In the genomic region with DNA sequence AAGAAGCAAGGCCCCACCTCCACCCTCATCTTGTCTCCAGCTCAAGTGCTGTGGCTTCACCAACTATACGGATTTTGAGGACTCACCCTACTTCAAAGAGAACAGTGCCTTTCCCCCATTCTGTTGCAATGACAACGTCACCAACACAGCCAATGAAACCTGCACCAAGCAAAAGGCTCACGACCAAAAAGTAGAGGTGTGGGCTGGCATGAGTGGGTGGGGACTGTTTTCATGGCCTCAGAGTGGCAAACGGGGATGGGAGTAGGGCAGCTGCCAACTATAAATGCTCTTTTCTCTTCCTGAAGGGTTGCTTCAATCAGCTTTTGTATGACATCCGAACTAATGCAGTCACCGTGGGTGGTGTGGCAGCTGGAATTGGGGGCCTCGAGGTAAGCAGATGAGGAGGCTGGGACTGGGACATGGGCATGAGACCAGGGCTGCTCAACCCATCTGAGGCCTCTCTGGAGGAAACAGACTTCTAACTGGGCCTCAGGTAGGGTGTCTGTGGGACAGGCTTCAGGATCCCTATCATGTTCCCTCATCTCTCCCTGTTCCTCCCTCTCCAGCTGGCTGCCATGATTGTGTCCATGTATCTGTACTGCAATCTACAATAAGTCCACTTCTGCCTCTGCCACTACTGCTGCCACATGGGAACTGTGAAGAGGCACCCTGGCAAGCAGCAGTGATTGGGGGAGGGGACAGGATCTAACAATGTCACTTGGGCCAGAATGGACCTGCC, we compare ENCODE assay signal across 8 cellular contexts. TPM values are rescaled to one million over a fixed set of nuclear protein-coding genes. Genes with fewer than 3 reads are reported as not detected.
DNase-seq lines count a peak whose midpoint lies in the region; ATAC-seq, FAIRE-seq and TF ChIP-seq lines count a peak whose summit lies in the region.
"Had no signal": no experiment of that assay in that cellular context is flagged by ENCODE, and none has a peak within 500 bp of the region (broad histone marks: within the 10 kb centered on the region; RNA-seq: fewer than 3 reads in every experiment).

No MANE protein-coding gene starts in this region.

- FAIRE-seq in pancreas (lab: Jason Lieb, UNC): no peak

- 86% methylated on average over 7 of the region's 7 CpGs for WGBS in pancreas, 2 donors
- 73 to 79% methylated on average over 7 of the region's 7 CpGs for WGBS in upper lobe of left lung, 2 donors

- H3K4me3 ChIP-seq in pancreas (no peak overlapping the region), upper lobe of left lung (no peak overlapping the region)

- no peaks in the 10 kb centered on the region for H3K9me3 ChIP-seq in pancreas
- no peaks in the 10 kb centered on the region for H3K9me3 ChIP-seq in upper lobe of left lung

- H3K36me3 ChIP-seq in pancreas (peaks cover 0 to 6% (median 0%) of the 10 kb centered on the region in 3 donors), upper lobe of left lung (peaks cover 0 to 8% (median 4%) of the 10 kb centered on the region in 4 donors)

- TF ChIP-seq CTCF in C4-2B (conservative IDR thresholded peaks at IDR 0.05) (no peak), pancreas (IDR thresholded peaks at IDR 0.05) (no peak), upper lobe of left lung (IDR thresholded peaks at IDR 0.05) (no peak)

- intact Hi-C loops in pancreas (cut with DNase I): loop anchor here in 1 of 3 donors (5.0 kb wide), 1 partner anchor 148 kb away; no protein-coding TSS in a partner anchor

- H3K4me1 ChIP-seq in pancreas (peaks cover 14 to 22% (median 20%) of the 10 kb centered on the region in 3 donors), upper lobe of left lung (peaks cover 20 to 54% (median 40%) of the 10 kb centered on the region in 4 donors)

- H3K27me3 ChIP-seq in pancreas: no peaks in the 10 kb centered on the region
- no peaks in the 10 kb centered on the region for H3K27me3 ChIP-seq in upper lobe of left lung

- H3K27ac ChIP-seq in C4-2B (peak overlapping the region; percentile 93), pancreas (peak overlapping the region in 3 of 4 donors; percentile 91 to 93 (median 92)), upper lobe of left lung (peak overlapping the region in 1 of 4 donors; percentile 75)

- no peak for TF ChIP-seq EP300 in upper lobe of left lung (IDR thresholded peaks at IDR 0.05)

- ATAC-seq in pancreas (no peak), upper lobe of left lung (ENCODE audit: low FRiP score in 2 of 2) (no peak)

- DNase-seq in activated CD8-positive, alpha-beta memory T cell treated with anti-CD3 and anti-CD28 coated beads for 4 hours (ENCODE audit: low read depth in 2 of 2): peak; percentile 16 to 26
- no peak for DNase-seq in pancreas
- DNase-seq in upper lobe of left lung: no peak
- DNase-seq in SKM-1 treated with dmso at 0.1 percent for 144 hours (lab: John Stamatoyannopoulos, UW; ENCODE audit: unreplicated experiment): no peak
- DNase-seq in NCI-H146 treated with DMSO at 0.1 percent for 48 hours (lab: John Stamatoyannopoulos, UW; ENCODE audit: unreplicated experiment): no peak

- no peak for TF ChIP-seq POLR2A in upper lobe of left lung (IDR thresholded peaks at IDR 0.05)

RNA-seq across cellular contexts. Expression of a gene that starts 8.8 kb away (rescaled TPM):
- total RNA-seq in pancreas (not detected), upper lobe of left lung (not detected)
- polyA plus RNA-seq in pancreas: not detected
- total RNA-seq: M059J had no signal
- polyA plus RNA-seq: CD14-positive monocyte had no signal

RNA-seq across cellular contexts. Expression of a gene that starts 10.2 kb away (rescaled TPM):
- 1 to 10 TPM; 2.1 to 10.0 (median 6.4) TPM for total RNA-seq in pancreas
- 10 to 100 TPM in 1 of 2 donors, 1 to 10 TPM in 1; 4.1 to 12.4 TPM for polyA plus RNA-seq in pancreas
- 100 to 1,000 TPM in 1 of 6 donors, 10 to 100 TPM in 5; 12.2 to 109 (median 31.2) TPM for total RNA-seq in upper lobe of left lung
- polyA plus RNA-seq: CD14-positive monocyte had no signal

RNA-seq across cellular contexts. Expression of a gene that starts 13.1 kb away (rescaled TPM):
- 10 to 100 TPM; 23.5 to 40.6 (median 32.9) TPM for total RNA-seq in pancreas
- 10 to 100 TPM; 40.9 to 59.2 TPM for polyA plus RNA-seq in pancreas
- 10 to 100 TPM; 37.7 to 66.7 (median 47.5) TPM for total RNA-seq in upper lobe of left lung

RNA-seq across cellular contexts. Expression of a gene that starts 18.0 kb away (rescaled TPM):
- total RNA-seq in pancreas (under 1 TPM; 0.09 to 0.56 (median 0.20) TPM), upper lobe of left lung (1 to 10 TPM in 5 of 6 donors, under 1 TPM in 1; 0.61 to 5.2 (median 2.8) TPM)
- under 1 TPM; 0.40 to 0.68 TPM for polyA plus RNA-seq in pancreas
- polyA plus RNA-seq: CD14-positive monocyte had no signal

RNA-seq across cellular contexts. Expression of a gene that starts 52.7 kb away (rescaled TPM):
- total RNA-seq in pancreas (1 to 10 TPM; 1.2 to 4.9 (median 4.1) TPM), upper lobe of left lung (10 to 100 TPM; 11.2 to 43.7 (median 33.0) TPM)
- polyA plus RNA-seq in pancreas: 1 to 10 TPM; 1.7 to 4.5 TPM

Comparison
In these comparisons a context has a peak if more than half of its experiments do, and no peak if none do; other contexts are left out.
1. DNase-seq: peak in activated CD8-positive, alpha-beta memory T cell treated with anti-CD3 and anti-CD28 coated beads for 4 hours (2 of 2); none in pancreas (0 of 6), upper lobe of left lung (0 of 2), SKM-1 treated with dmso at 0.1 percent for 144 hours (single experiment) and NCI-H146 treated with DMSO at 0.1 percent for 48 hours (single experiment).